In the genomic region with DNA sequence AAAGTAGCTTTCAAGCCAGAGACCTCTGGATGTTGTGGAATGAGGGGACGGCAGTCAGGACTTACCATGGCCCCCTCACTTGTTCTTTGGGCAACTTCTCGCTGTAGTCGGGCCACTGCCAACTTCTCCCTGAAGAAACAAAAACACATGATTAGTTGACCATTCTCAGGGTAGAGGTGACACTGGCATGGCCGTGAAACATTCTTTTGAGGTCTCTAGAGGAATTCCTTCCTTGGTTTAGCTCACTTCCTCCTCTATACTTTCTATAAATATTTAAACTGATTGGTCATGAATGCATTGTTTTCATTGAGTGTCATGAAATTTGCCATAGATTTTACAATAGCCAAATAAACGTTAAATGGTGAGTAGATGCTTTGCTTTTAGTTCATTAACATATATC, we compare ENCODE assay signal across 22 cellular contexts.
"Had no signal": no experiment of that assay in that cellular context is flagged by ENCODE, and none has a peak within 500 bp of the region (broad histone marks: within the 10 kb centered on the region; RNA-seq: fewer than 3 reads in every experiment).

No MANE protein-coding gene starts in this region.

- H3K4me1 ChIP-seq: breast epithelium, neural progenitor cell had no signal

- H3K4me2 ChIP-seq: neural progenitor cell had no signal

- H3K27ac ChIP-seq: breast epithelium, neural progenitor cell, VCaP had no signal

- H3K4me3 ChIP-seq: breast epithelium, lung, neural progenitor cell, upper lobe of left lung had no signal

- ATAC-seq: activated CD8-positive, alpha-beta T cell treated with anti-CD3 and anti-CD28 coated beads, Interleukin-2, amount 10 ng/mL, durations not matched to agents 7 days and 5 days; activated naive CD4-positive, alpha-beta T cell treated with anti-CD3 and anti-CD28 coated beads, Interleukin-2, amount 50 U/mL, for 72 hours; left lobe of liver; naive thymus-derived CD4-positive, alpha-beta T cell; stimulated activated naive CD8-positive, alpha-beta T cell treated with anti-CD3 and anti-CD28 coated beads, Interleukin-15, Interleukin-2, amounts not matched to agents 100 U/mL and 50 U/mL, for 24 hours; T-cell had no signal

- H3K9ac ChIP-seq: neural progenitor cell had no signal

- DNase-seq: activated CD4-positive, alpha-beta T cell treated with anti-CD3 and anti-CD28 coated beads for 1 hour; activated CD4-positive, alpha-beta T cell treated with anti-CD3 and anti-CD28 coated beads, Interleukin-2, amount 50 U/mL, for 1 hour; activated CD8-positive, alpha-beta T cell treated with anti-CD3 and anti-CD28 coated beads, Interleukin-2, amount 10 ng/mL, durations not matched to agents 7 days and 5 days; activated gamma-delta T cell treated with Interleukin-2 at 50 U/mL for 16 hours; activated T-cell treated with anti-CD3 and anti-CD28 coated beads, Interleukin-2, amount 50 U/mL, for 1 hour; aorta; cortex of kidney; erythroblast; foreskin fibroblast; kidney; naive thymus-derived CD4-positive, alpha-beta T cell; stimulated activated CD4-positive, alpha-beta T cell treated with anti-CD3 and anti-CD28 coated beads, Interleukin-12 subunit alpha, Interleukin-12 subunit beta, amount 100 ng/mL, for 4 hours; stimulated activated CD4-positive, alpha-beta T cell treated with anti-CD3 and anti-CD28 coated beads, Interleukin-4, amount 100 ng/mL, for 4 hours; stimulated activated naive CD8-positive, alpha-beta T cell treated with anti-CD3 and anti-CD28 coated beads, Interleukin-15, Interleukin-2, amounts not matched to agents 100 U/mL and 50 U/mL, for 24 hours; T-cell; upper lobe of left lung had no signal

- H2AFZ ChIP-seq: neural progenitor cell had no signal

- H3K36me3 ChIP-seq: breast epithelium, neural progenitor cell, upper lobe of left lung had no signal

- H3K9me3 ChIP-seq: breast epithelium, upper lobe of left lung had no signal

- H3K27me3 ChIP-seq: breast epithelium, neural progenitor cell, upper lobe of left lung had no signal
